In the genomic region with DNA sequence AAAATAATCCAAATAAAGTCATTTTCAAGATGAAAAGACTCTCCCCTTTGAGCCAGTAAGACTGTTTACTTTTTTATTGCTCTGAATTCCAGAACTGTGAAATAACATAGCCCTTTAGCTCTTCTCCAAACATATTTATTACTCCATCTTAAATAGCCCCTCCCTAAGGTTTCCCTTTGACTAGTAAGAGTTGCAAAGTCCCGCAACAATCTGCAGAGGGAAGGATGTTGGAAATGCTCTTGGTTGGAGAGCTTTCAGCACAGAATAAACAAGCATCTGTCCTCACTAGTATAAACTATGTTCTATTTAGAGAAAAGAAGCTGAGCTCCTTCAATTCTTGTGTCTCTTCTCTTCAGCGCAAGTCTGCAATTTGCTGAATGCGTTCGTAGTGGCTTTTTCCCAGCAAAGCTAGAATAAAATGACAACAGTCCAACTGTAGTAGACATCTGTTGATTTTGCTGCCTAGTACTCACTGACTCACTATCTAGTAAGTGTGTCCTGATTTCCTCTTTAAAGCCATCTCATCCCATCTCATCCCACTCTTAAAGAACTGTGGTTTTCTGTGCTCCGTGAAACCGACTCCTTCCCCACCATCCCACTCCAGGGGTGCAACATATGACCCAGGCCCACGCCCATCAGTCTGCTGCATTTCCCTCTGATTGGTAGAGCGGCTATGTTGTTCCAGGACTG, we compare ENCODE assay signal across 12 cellular contexts.
DNase-seq lines count a peak whose midpoint lies in the region; ATAC-seq and TF ChIP-seq lines count a peak whose summit lies in the region.
"Had no signal": no experiment of that assay in that cellular context is flagged by ENCODE, and none has a peak within 500 bp of the region (broad histone marks: within the 10 kb centered on the region; RNA-seq: fewer than 3 reads in every experiment).

No MANE protein-coding gene starts in this region.

- no peak overlapping the region for H3K4me3 Mint-ChIP-seq in T-helper 17 cell
- H3K4me3 Mint-ChIP-seq: T-helper 1 cell treated with Interleukin-12 subunit alpha and Interleukin-12 subunit beta and Interleukin-4 antibody, amounts not matched to agents 30 μg/mL and 1 μg/mL, for 36 hours had no signal

- peak overlapping the region; percentile 28 for H3K4me3 ChIP-seq in HFF-Myc (replicated peaks; ENCODE audit: low read depth, low read length)
- H3K4me3 ChIP-seq in choroid plexus epithelial cell (ENCODE audit: low read depth, low read length) = no peak overlapping the region
- H3K4me3 ChIP-seq in left lung = no peak overlapping the region
- H3K4me3 ChIP-seq in upper lobe of left lung = no peak overlapping the region
- H3K4me3 ChIP-seq: skin epidermis had no signal

- 75 to 78% methylated on average over 8 of the region's 8 CpGs for WGBS in upper lobe of left lung, 2 donors

- TF ChIP-seq POLR2A in upper lobe of left lung (IDR thresholded peaks at IDR 0.05) = no peak

- H3K4me1 ChIP-seq in left lung (peaks cover 6 to 20% of the 10 kb centered on the region in 2 donors), upper lobe of left lung (peaks cover 0 to 15% (median 9%) of the 10 kb centered on the region in 4 donors)

- intact Hi-C loops in left lung (cut with DNase I) = no loop called here

- H3K4me1 Mint-ChIP-seq in T-helper 17 cell = peaks cover 16% of the 10 kb centered on the region

- no peaks in the 10 kb centered on the region for H3K36me3 ChIP-seq in left lung
- no peaks in the 10 kb centered on the region for H3K36me3 ChIP-seq in upper lobe of left lung

- TF ChIP-seq EP300 in upper lobe of left lung (IDR thresholded peaks at IDR 0.05) = no peak

- H3K27me3 Mint-ChIP-seq in T-helper 17 cell = peaks cover 9% of the 10 kb centered on the region

- ATAC-seq in left lung (peak; percentile 48), upper lobe of left lung (ENCODE audit: low FRiP score in 2 of 2) (peak; percentile 37 to 72), T-helper 17 cell (no peak)
- ATAC-seq: foreskin keratinocyte had no signal

- no peak for TF ChIP-seq CTCF in HFF-Myc (IDR thresholded peaks at IDR 0.05; ENCODE audit: low read depth, low read length, missing control alignments)
- no peak for TF ChIP-seq CTCF in choroid plexus epithelial cell (conservative IDR thresholded peaks at IDR 0.05; ENCODE audit: low read depth, low read length)
- no peak for TF ChIP-seq CTCF in left lung (IDR thresholded peaks at IDR 0.05)
- no peak for TF ChIP-seq CTCF in upper lobe of left lung (IDR thresholded peaks at IDR 0.05)

- no peaks in the 10 kb centered on the region for H3K36me3 Mint-ChIP-seq in T-helper 17 cell (ENCODE audit: low read depth)

- H3K9me3 ChIP-seq in left lung (peaks cover 0 to 6% of the 10 kb centered on the region in 2 donors), upper lobe of left lung (no peaks in the 10 kb centered on the region), T-helper 17 cell (ENCODE audit: control insufficient read depth, low read length, poor library complexity, severe bottlenecking) (no peaks in the 10 kb centered on the region)

- no peaks in the 10 kb centered on the region for H3K27me3 ChIP-seq in left lung
- H3K27me3 ChIP-seq in upper lobe of left lung = no peaks in the 10 kb centered on the region

- H3K27ac ChIP-seq in left lung = peak overlapping the region in 1 of 2 donors; percentile 50
- H3K27ac ChIP-seq in upper lobe of left lung = peak overlapping the region in 1 of 4 donors; percentile 45
- H3K27ac ChIP-seq: foreskin keratinocyte had no signal

- no peak overlapping the region for H3K27ac Mint-ChIP-seq in T-helper 17 cell
- H3K27ac Mint-ChIP-seq: T-helper 1 cell treated with Interleukin-12 subunit alpha and Interleukin-12 subunit beta and Interleukin-4 antibody, amounts not matched to agents 30 μg/mL and 1 μg/mL, for 36 hours had no signal

- DNase-seq in HFF-Myc (ENCODE audit: extremely low read depth, low read depth) (peak; percentile 36), choroid plexus epithelial cell (ENCODE audit: low read depth) (peak; percentile 59), left lung (no peak), upper lobe of left lung (no peak), T-helper 17 cell (no peak), NCI-H1105 (lab: John Stamatoyannopoulos, UW) (no peak), foreskin melanocyte (no peak)
- DNase-seq: foreskin keratinocyte, mammary epithelial cell, NCI-H524 had no signal

Comparison
In these comparisons a context has a peak if more than half of its experiments do, and no peak if none do; other contexts are left out.
1. DNase-seq: peak in HFF-Myc (single experiment) and choroid plexus epithelial cell (single experiment); none in left lung (0 of 2), upper lobe of left lung (0 of 2), T-helper 17 cell (0 of 3), NCI-H1105 (single experiment) and foreskin melanocyte (single experiment).